In genomic region chr3:197465996-197466549, GRCh38 we compare ENCODE assay signal across 1 cellular context.
TF ChIP-seq lines count a peak whose summit lies in the region.

No MANE protein-coding gene starts in this region.

TF ChIP-seq in HepG2, 621 proteins besides CTCF, POLR2A, EP300 and RAD21 (continued from another document and continues in another):
- TF ChIP-seq ZNF574 (CRISPR knock-in tag; IDR thresholded peaks at IDR 0.05) (peak; percentile 32), ZMAT3 (CRISPR knock-in tag; conservative IDR thresholded peaks at IDR 0.05) (no peak), STAT6 (CRISPR knock-in tag; IDR thresholded peaks at IDR 0.05; ENCODE audit: borderline replicate concordance) (no peak), SNAPC4 (CRISPR knock-in tag; IDR thresholded peaks at IDR 0.05) (peak; percentile 42; the same call in 1 of the 2 replicates), ZNF883 (CRISPR knock-in tag; IDR thresholded peaks at IDR 0.05; ENCODE audit: not compliant biosample characterization) (no peak), RFXAP (CRISPR knock-in tag; IDR thresholded peaks at IDR 0.05; ENCODE audit: borderline replicate concordance) (0 out of 2 replicates have a peak, but pooled peaks have one; percentile 68), ZNF143 (CRISPR knock-in tag; IDR thresholded peaks at IDR 0.05) (no peak), YY1 (IDR thresholded peaks at IDR 0.05; ENCODE audit: insufficient read depth, insufficient replicate concordance, low read depth, low read length) (peak; percentile 33), ZNF12 (CRISPR knock-in tag; IDR thresholded peaks at IDR 0.05) (no peak), ZMYM2 (CRISPR knock-in tag; IDR thresholded peaks at IDR 0.05) (peak; percentile 81), MBD4 (IDR thresholded peaks at IDR 0.05; ENCODE audit: borderline replicate concordance, low read length) (peak; percentile 68; the same call in 1 of the 2 replicates), ZBED4 (CRISPR knock-in tag; IDR thresholded peaks at IDR 0.05; ENCODE audit: borderline replicate concordance) (0 out of 2 replicates have a peak, but pooled peaks have one; percentile 29), TBL1XR1 (IDR thresholded peaks at IDR 0.05; ENCODE audit: borderline replicate concordance, low read length, partially characterized antibody) (peak; percentile 52), FOXP4 (CRISPR knock-in tag; IDR thresholded peaks at IDR 0.05) (peak; percentile 59; the same call in 1 of the 2 replicates), SOX13 (IDR thresholded peaks at IDR 0.05) (peak; percentile 40; the same call in 1 of the 2 replicates), SOX13 (CRISPR knock-in tag; conservative IDR thresholded peaks at IDR 0.05 in 1 of 2, IDR thresholded peaks at IDR 0.05 in 1 of 2) (peak in 1 of 2 experiments; percentile 83; a peak in 2 of 4 replicates), NR2F2 (IDR thresholded peaks at IDR 0.05; ENCODE audit: borderline replicate concordance, low read depth) (peak; percentile 95), KAT8 (CRISPR knock-in tag; IDR thresholded peaks at IDR 0.05) (peak; percentile 65), AHDC1 (CRISPR knock-in tag; IDR thresholded peaks at IDR 0.05; ENCODE audit: borderline replicate concordance) (peak; percentile 67; the same call in 1 of the 2 replicates), CBFB (CRISPR knock-in tag; IDR thresholded peaks at IDR 0.05) (peak; percentile 59; the same call in 1 of the 2 replicates), PHF5A (CRISPR knock-in tag; IDR thresholded peaks at IDR 0.05; ENCODE audit: low read depth, unreplicated experiment) (peak; percentile 30), ZNF503 (CRISPR knock-in tag; IDR thresholded peaks at IDR 0.05) (peak; percentile 83), NR2F6 (IDR thresholded peaks at IDR 0.05) (peak; percentile 94), NR2F6 (CRISPR knock-in tag; IDR thresholded peaks at IDR 0.05) (peak; percentile 95), HOXA9 (CRISPR knock-in tag; IDR thresholded peaks at IDR 0.05; ENCODE audit: borderline replicate concordance) (no peak), ZNF317 (CRISPR knock-in tag; IDR thresholded peaks at IDR 0.05) (0 out of 2 replicates have a peak, but pooled peaks have one; percentile 25)
